In genomic region chr2:11074246-11074820, GRCh38 we compare ENCODE assay signal across 16 cellular contexts.
DNase-seq lines count a peak whose midpoint lies in the region; ATAC-seq and TF ChIP-seq lines count a peak whose summit lies in the region.
"Had no signal": no experiment of that assay in that cellular context is flagged by ENCODE, and none has a peak within 500 bp of the region (broad histone marks: within the 10 kb centered on the region; RNA-seq: fewer than 3 reads in every experiment).

No MANE protein-coding gene starts in this region.

- peak overlapping the region; percentile 16 for H2BK120ac ChIP-seq in neuronal stem cell (ENCODE audit: low read depth, low read length)

- no peak for TF ChIP-seq CTCF in SK-N-SH (IDR thresholded peaks at IDR 0.05)
- TF ChIP-seq CTCF in GM23338 (conservative IDR thresholded peaks at IDR 0.05; ENCODE audit: low read depth in 2 of 2) = no peak
- TF ChIP-seq CTCF in esophagus muscularis mucosa (IDR thresholded peaks at IDR 0.05) = no peak

- peak overlapping the region; percentile 17 for H2AK5ac ChIP-seq in neuronal stem cell (ENCODE audit: low read depth, low read length)

- H3K79me1 ChIP-seq in neuronal stem cell (ENCODE audit: low read depth, low read length) = no peaks in the 10 kb centered on the region

- H4K91ac ChIP-seq in neuronal stem cell (ENCODE audit: low read depth, low read length, poor library complexity) = no peak overlapping the region

- H3K4me1 ChIP-seq in SK-N-SH (ENCODE audit: control insufficient read depth in 1 of 2, insufficient read depth in 2 of 2, low read depth in 1 of 2, low read length in 1 of 2) = no peaks in the 10 kb centered on the region
- peaks cover 17% of the 10 kb centered on the region for H3K4me1 ChIP-seq in GM23338 (ENCODE audit: insufficient read depth)
- no peaks in the 10 kb centered on the region for H3K4me1 ChIP-seq in esophagus muscularis mucosa
- H3K4me1 ChIP-seq in neuronal stem cell (ENCODE audit: control insufficient read depth in 2 of 2, insufficient read depth in 1 of 2, low read depth in 1 of 2, low read length in 2 of 2) = no peaks in the 10 kb centered on the region
- H3K4me1 ChIP-seq: A549, Caco-2 had no signal

- TF ChIP-seq POLR2A in esophagus muscularis mucosa (IDR thresholded peaks at IDR 0.05; ENCODE audit: low read depth) = no peak

- H3K9me3 Mint-ChIP-seq in GM23338 = peaks cover 5% of the 10 kb centered on the region

- peaks cover 3% of the 10 kb centered on the region; the same call in 1 of the 3 replicates for H3K36me3 Mint-ChIP-seq in GM23338 (ENCODE audit: low read depth)

- no peaks in the 10 kb centered on the region for H3K79me2 ChIP-seq in SK-N-SH (ENCODE audit: insufficient read depth)
- H3K79me2 ChIP-seq in GM23338 (replicated peaks; ENCODE audit: insufficient read depth) = no peaks in the 10 kb centered on the region

- H3K4me3 Mint-ChIP-seq in GM23338 = no peak overlapping the region

- peaks cover 28% of the 10 kb centered on the region for H3K4me1 Mint-ChIP-seq in GM23338

- H3K27me3 ChIP-seq in SK-N-SH (ENCODE audit: insufficient read depth) (no peaks in the 10 kb centered on the region), GM23338 (ENCODE audit: insufficient read depth) (no peaks in the 10 kb centered on the region), esophagus muscularis mucosa (peaks cover 0 to 48% (median 0%) of the 10 kb centered on the region in 4 donors), neuronal stem cell (ENCODE audit: control insufficient read depth in 3 of 3, insufficient read depth in 3 of 3, low read depth in 1 of 3, low read length in 3 of 3) (peaks cover 0 to 4% (median 0%) of the 10 kb centered on the region in 3 experiments)

- H2AFZ ChIP-seq in SK-N-SH (ENCODE audit: low read depth) = peak overlapping the region; percentile 42; the same call in 1 of the 2 replicates
- H2AFZ ChIP-seq in GM23338 = peak overlapping the region; percentile 18; the same call in 1 of the 2 replicates
- no peak overlapping the region for H2AFZ ChIP-seq in neuronal stem cell (ENCODE audit: low read length)

- H2BK15ac ChIP-seq in neuronal stem cell (ENCODE audit: low read length) = no peak overlapping the region

- peak overlapping the region; percentile 40 for H3K23ac ChIP-seq in neuronal stem cell (ENCODE audit: low read depth, low read length, poor library complexity)

- H4K8ac ChIP-seq in neuronal stem cell (ENCODE audit: low read depth, low read length) = no peak overlapping the region

- H3K4me3 ChIP-seq in SK-N-SH (ENCODE audit: low read depth in 2 of 2, low read length in 1 of 2) (no peak overlapping the region), GM23338 (no peak overlapping the region), esophagus muscularis mucosa (no peak overlapping the region), neuronal stem cell (ENCODE audit: low read length in 2 of 2) (no peak overlapping the region)
- H3K4me3 ChIP-seq: A549, K562 had no signal

- TF ChIP-seq RAD21 in SK-N-SH (IDR thresholded peaks at IDR 0.05; ENCODE audit: low read length) = no peak

- H2BK12ac ChIP-seq in neuronal stem cell (ENCODE audit: low read length) = no peak overlapping the region

- H3K27ac ChIP-seq in SK-N-SH (ENCODE audit: low read depth in 2 of 2, low read length in 1 of 2) (no peak overlapping the region), GM23338 (ENCODE audit: low read depth) (no peak overlapping the region), esophagus muscularis mucosa (replicated peaks in 1 of 4) (no peak overlapping the region), neuronal stem cell (replicated peaks; ENCODE audit: low read length) (no peak overlapping the region)
- H3K27ac ChIP-seq: A549 had no signal

- intact Hi-C loops in esophagus muscularis mucosa (cut with DNase I) = no loop called here

- no peak overlapping the region for H3K18ac ChIP-seq in neuronal stem cell (ENCODE audit: low read length)

- H3F3A ChIP-seq in SK-N-SH (replicated peaks; ENCODE audit: insufficient read depth) (no peaks in the 10 kb centered on the region), GM23338 (replicated peaks; ENCODE audit: low read depth) (no peaks in the 10 kb centered on the region)

- TF ChIP-seq EP300 in SK-N-SH (IDR thresholded peaks at IDR 0.05; ENCODE audit: borderline replicate concordance in 1 of 2, low read depth in 1 of 2, low read length in 1 of 2) = no peak
- TF ChIP-seq EP300 in esophagus muscularis mucosa (IDR thresholded peaks at IDR 0.05) = no peak

- H4K20me1 ChIP-seq in SK-N-SH (ENCODE audit: insufficient read depth) (no peaks in the 10 kb centered on the region), GM23338 (replicated peaks; ENCODE audit: insufficient read depth) (no peaks in the 10 kb centered on the region)

- no peak overlapping the region for H3K4me2 ChIP-seq in SK-N-SH
- no peak overlapping the region for H3K4me2 ChIP-seq in GM23338
- H3K4me2 ChIP-seq in neuronal stem cell (ENCODE audit: insufficient read depth, low read length, poor library complexity, severe bottlenecking) = no peak overlapping the region
- H3K4me2 ChIP-seq: A549 had no signal

- 86% methylated on average over 13 of the region's 13 CpGs for WGBS in SK-N-SH (ENCODE audit: low lambda C conversion rate)
- 83% methylated on average over 11 of the region's 13 CpGs for WGBS in esophagus muscularis mucosa
- no CpG with 5 or more reads among the region's 13 CpGs for WGBS in neuronal stem cell (ENCODE audit: extremely low coverage in 2 of 2, insufficient read length in 2 of 2, insufficient replicate concordance in 1 of 2), 2 donors

- no peak overlapping the region for H3K4ac ChIP-seq in neuronal stem cell (ENCODE audit: low read length)

- CTCF ChIA-PET in SK-N-SH (lab: Yijun Ruan, JAX) = interaction anchor here (0.6 to 3.5 kb wide), 4 partner anchors 19 to 242 kb away, joined by 3 to 19 read pairs (median 5); no protein-coding TSS in a partner anchor

- no peak overlapping the region for H3K9ac ChIP-seq in SK-N-SH
- no peak overlapping the region for H3K9ac ChIP-seq in neuronal stem cell (ENCODE audit: low read depth, low read length, poor library complexity)

- H3K27ac Mint-ChIP-seq in GM23338 = no peak overlapping the region

- no peak overlapping the region for H2BK5ac ChIP-seq in neuronal stem cell (ENCODE audit: low read length)

- ATAC-seq in SK-N-SH treated with all-trans-retinoic acid at 6 μM for 48 hours (no peak), GM23338 (no peak)
- ATAC-seq: A549, K562 had no signal

- POLR2A ChIA-PET in SK-N-SH (lab: Yijun Ruan, JAX) = no interaction called here

- H3K27me3 Mint-ChIP-seq in GM23338 (ENCODE audit: insufficient read depth, low read depth, poor library complexity) = peaks cover 5% of the 10 kb centered on the region

- DNase-seq in SK-N-SH (no peak), GM23338 (ENCODE audit: low spot score) (no peak), esophagus muscularis mucosa (ENCODE audit: extremely low spot score) (peak; percentile 55), neuronal stem cell (ENCODE audit: low spot score) (no peak), germinal center (ENCODE audit: low spot score) (no peak), NCI-H526 (lab: John Stamatoyannopoulos, UW) (no peak)
- DNase-seq: AML-193, Caco-2, GOT3, NCI-H1436 treated with DMSO at 0.1 percent for 48 hours, NCI-H226, NCI-H748 treated with DMSO at 0.1 percent for 48 hours, SHP77 treated with DMSO at 0.1 percent for 48 hours had no signal

- H3K9me3 ChIP-seq in SK-N-SH = no peaks in the 10 kb centered on the region
- H3K9me3 ChIP-seq in esophagus muscularis mucosa = no peaks in the 10 kb centered on the region
- no peaks in the 10 kb centered on the region for H3K9me3 ChIP-seq in neuronal stem cell (replicated peaks in 1 of 2; ENCODE audit: control insufficient read depth in 2 of 2, insufficient read depth in 1 of 2, low read depth in 1 of 2, low read length in 2 of 2)
- H3K9me3 ChIP-seq: A549, Caco-2 had no signal

- no peaks in the 10 kb centered on the region for H3K9me2 ChIP-seq in SK-N-SH
- no peaks in the 10 kb centered on the region for H3K9me2 ChIP-seq in GM23338 (ENCODE audit: insufficient read depth)

- no peak overlapping the region for H3K14ac ChIP-seq in neuronal stem cell (ENCODE audit: low read length)

- H3K36me3 ChIP-seq in SK-N-SH (replicated peaks in 1 of 2; ENCODE audit: control insufficient read depth in 1 of 2, insufficient read depth in 2 of 2, low read length in 1 of 2) (no peaks in the 10 kb centered on the region), GM23338 (ENCODE audit: insufficient read depth) (no peaks in the 10 kb centered on the region), esophagus muscularis mucosa (no peaks in the 10 kb centered on the region), neuronal stem cell (replicated peaks in 1 of 2; ENCODE audit: control insufficient read depth in 2 of 2, insufficient read depth in 2 of 2, low read length in 2 of 2) (no peaks in the 10 kb centered on the region)

TF ChIP-seq in SK-N-SH, 30 proteins besides CTCF, POLR2A, EP300 and RAD21 (continues in another document):
- no peak for TF ChIP-seq RFX5 (IDR thresholded peaks at IDR 0.05; ENCODE audit: low read length)
- TF ChIP-seq MEF2A (IDR thresholded peaks at IDR 0.05; ENCODE audit: borderline replicate concordance, low read depth) = no peak
- TF ChIP-seq FOXJ3 (CRISPR knock-in tag; IDR thresholded peaks at IDR 0.05) = no peak

TF ChIP-seq in SK-N-SH treated with all-trans-retinoic acid at 6 μM for 48 hours, 23 proteins besides CTCF, POLR2A, EP300 and RAD21 (continues in another document):
- TF ChIP-seq BACH2 (CRISPR knock-in tag; IDR thresholded peaks at IDR 0.05; ENCODE audit: borderline replicate concordance) = no peak
- TF ChIP-seq OSR1 (CRISPR knock-in tag; IDR thresholded peaks at IDR 0.05) = no peak

TF ChIP-seq in GM23338, 12 proteins besides CTCF, POLR2A, EP300 and RAD21:
- no peak for TF ChIP-seq POLR2AphosphoS5 (IDR thresholded peaks at IDR 0.05; ENCODE audit: low read depth)
- TF ChIP-seq NANOG (IDR thresholded peaks at IDR 0.05; ENCODE audit: borderline replicate concordance) = no peak
- no peak for TF ChIP-seq ZNF114 (CRISPR knock-in tag; IDR thresholded peaks at IDR 0.05)
- TF ChIP-seq JUNB (IDR thresholded peaks at IDR 0.05; ENCODE audit: unreplicated experiment) = no peak
